11 cellular contexts compared by ENCODE assay signal in genomic region chr18:63236990-63237389, GRCh38.
DNase-seq lines count a peak whose midpoint lies in the region; ATAC-seq and TF ChIP-seq lines count a peak whose summit lies in the region.
"Had no signal": no experiment of that assay in that cellular context is flagged by ENCODE, and none has a peak within 500 bp of the region (broad histone marks: within the 10 kb centered on the region; RNA-seq: fewer than 3 reads in every experiment).

No MANE protein-coding gene starts in this region.

- intact Hi-C loops in left cardiac atrium (cut with DNase I), result no loop called here
- intact Hi-C loops in gastrocnemius medialis (cut with DNase I; ENCODE audit: low total_unique reads), result no loop called here

- H3K27ac ChIP-seq in gastrocnemius medialis, result peak overlapping the region; percentile 71 to 81 (median 77)

- no peak for TF ChIP-seq POLR2A in gastrocnemius medialis (IDR thresholded peaks at IDR 0.05)

- no peaks in the 10 kb centered on the region for H3K9me3 ChIP-seq in gastrocnemius medialis

- ATAC-seq in left cardiac atrium (peak in 1 of 2 donors; percentile 35), gastrocnemius medialis (peak in 1 of 2 donors; percentile 9), HG03139 (IDR thresholded peaks at IDR 0.05; ENCODE audit: unreplicated experiment) (no peak)

- DNase-seq in G401 (ENCODE audit: low spot score), result peak; percentile 42
- DNase-seq in UCSD-AML1 (lab: John Stamatoyannopoulos, UW; ENCODE audit: unreplicated experiment), result peak; percentile 35
- peak; percentile 44 for DNase-seq in left cardiac atrium
- DNase-seq in gastrocnemius medialis, result peak in 1 of 2 donors; percentile 45
- DNase-seq in COLO668 (lab: John Stamatoyannopoulos, UW; ENCODE audit: unreplicated experiment), result no peak
- no peak for DNase-seq in DMS 273 (lab: John Stamatoyannopoulos, UW; ENCODE audit: unreplicated experiment)
- DNase-seq in DMS114 treated with DMSO at 0.1 percent for 48 hours (lab: John Stamatoyannopoulos, UW; ENCODE audit: unreplicated experiment), result no peak
- DNase-seq: immature natural killer cell, NCI-H2029 treated with DMSO at 0.1 percent for 48 hours had no signal

- no peaks in the 10 kb centered on the region for H3K36me3 ChIP-seq in gastrocnemius medialis
- H3K36me3 ChIP-seq: brain microvascular endothelial cell had no signal

- no peak for TF ChIP-seq CTCF in gastrocnemius medialis (IDR thresholded peaks at IDR 0.05 in 4 of 5, conservative IDR thresholded peaks at IDR 0.05 in 1 of 5)

- H3K4me3 ChIP-seq in gastrocnemius medialis, result peak overlapping the region in 1 of 4 donors; percentile 9

- in situ Hi-C loops in G401 (cut with HindIII; ENCODE audit: low sequenced_read_pairs), result no loop called here
- in situ Hi-C loops in gastrocnemius medialis (cut with MboI; ENCODE audit: low sequenced_read_pairs in 4 of 4), result no loop called here

- no peaks in the 10 kb centered on the region for H3K27me3 ChIP-seq in gastrocnemius medialis
- H3K27me3 ChIP-seq: brain microvascular endothelial cell had no signal

- peaks cover 19 to 24% of the 10 kb centered on the region in 2 donors for H3K4me1 ChIP-seq in gastrocnemius medialis

Comparison
In these comparisons a context has a peak if more than half of its experiments do, and no peak if none do; other contexts are left out.
1. DNase-seq: peak in G401 (single experiment), UCSD-AML1 (single experiment) and left cardiac atrium (single experiment); none in COLO668 (single experiment), DMS 273 (single experiment) and DMS114 treated with DMSO at 0.1 percent for 48 hours (single experiment).